9 cellular contexts compared by ENCODE assay signal in the genomic region with DNA sequence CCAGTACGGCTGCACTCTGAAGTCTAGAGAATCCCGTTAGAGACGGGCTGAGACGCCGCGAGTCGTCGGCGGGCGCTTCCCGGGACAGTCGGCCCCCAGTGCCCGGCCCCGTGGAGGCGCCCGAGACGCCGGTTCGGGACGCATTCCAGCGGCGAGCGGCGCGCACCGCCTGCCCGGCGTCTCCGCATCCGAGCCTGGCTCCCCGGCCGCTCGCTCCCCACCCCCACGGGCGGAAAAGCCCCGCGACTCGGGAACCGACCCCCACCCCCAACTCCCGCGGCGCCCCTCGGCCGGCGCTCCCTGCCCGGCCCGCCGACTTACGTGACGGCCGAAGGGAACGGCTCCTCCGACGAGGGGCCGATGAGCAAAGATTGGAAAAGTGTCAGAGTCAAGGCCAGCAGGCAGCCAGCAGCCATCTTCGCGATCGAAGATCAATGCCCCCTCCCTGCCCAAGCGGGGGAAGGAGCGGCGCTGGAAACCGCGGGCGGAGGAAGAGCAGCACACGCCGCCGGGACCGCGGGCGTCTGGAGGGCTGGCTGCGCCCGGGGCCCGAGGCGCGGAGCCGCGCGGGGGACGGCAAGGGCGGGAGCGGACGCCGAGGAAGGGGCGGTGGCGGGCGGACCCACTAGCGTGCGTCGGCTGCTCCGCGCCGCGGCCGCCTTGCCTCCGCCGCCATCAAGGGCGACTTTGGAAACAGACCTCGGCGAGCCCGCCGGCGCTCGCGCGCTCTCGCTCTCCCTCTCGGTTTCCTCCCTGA. TPM values are rescaled to one million over a fixed set of nuclear protein-coding genes. Genes with fewer than 3 reads are reported as not detected.
DNase-seq lines count a peak whose midpoint lies in the region; ATAC-seq and TF ChIP-seq lines count a peak whose summit lies in the region.
"Had no signal": no experiment of that assay in that cellular context is flagged by ENCODE, and none has a peak within 500 bp of the region (broad histone marks: within the 10 kb centered on the region; RNA-seq: fewer than 3 reads in every experiment).

A gene (minus strand): TSS at position 734 of the 757 bp plus-strand sequence.

- H3K27me3 Mint-ChIP-seq in activated T-helper 2 cell treated with anti-CD3 and anti-CD28 coated beads, Interferon-gamma antibody, Interleukin-2, Interleukin-4, amounts not matched to agents 10 μg/mL and 5 μg/mL and 100 μg/mL, durations not matched to agents 14 hours and 24 hours and 36 hours (ENCODE audit: low read depth): peaks cover 38% of the 10 kb centered on the region

- peaks cover 10% of the 10 kb centered on the region; the same call in 1 of the 2 replicates for H3K27me3 ChIP-seq in HUES48 (ENCODE audit: control insufficient read depth, insufficient read depth, low read length)

- peaks cover 2% of the 10 kb centered on the region for H3K4me1 Mint-ChIP-seq in activated T-helper 2 cell treated with anti-CD3 and anti-CD28 coated beads, Interferon-gamma antibody, Interleukin-2, Interleukin-4, amounts not matched to agents 10 μg/mL and 5 μg/mL and 100 μg/mL, durations not matched to agents 14 hours and 24 hours and 36 hours (ENCODE audit: low read depth)

- intact Hi-C loops in activated T-helper 2 cell treated with anti-CD3 and anti-CD28 coated beads, Interferon-gamma antibody, Interleukin-2, Interleukin-4, amounts not matched to agents 10 μg/mL and 5 μg/mL and 100 μg/mL, durations not matched to agents 14 hours and 24 hours and 36 hours (cut with micrococcal nuclease): no loop called here
- intact Hi-C loops in head of caudate nucleus (cut with DNase I): loop anchor here (10.0 kb wide), 1 partner anchor 198 kb away; no protein-coding TSS in a partner anchor

- no peaks in the 10 kb centered on the region for H3K36me3 ChIP-seq in HUES48 (ENCODE audit: control insufficient read depth, insufficient read depth, low read length)

- peak within 1 kb of the TSS; percentile 82 for H3K4me3 ChIP-seq in HUES48 (ENCODE audit: low read depth, low read length)

- H3K36me3 Mint-ChIP-seq in activated T-helper 2 cell treated with anti-CD3 and anti-CD28 coated beads, Interferon-gamma antibody, Interleukin-2, Interleukin-4, amounts not matched to agents 10 μg/mL and 5 μg/mL and 100 μg/mL, durations not matched to agents 14 hours and 24 hours and 36 hours (ENCODE audit: low read depth): no peaks in the 10 kb centered on the region

- no peak within 1 kb of the TSS for H3K27ac Mint-ChIP-seq in activated T-helper 2 cell treated with anti-CD3 and anti-CD28 coated beads, Interferon-gamma antibody, Interleukin-2, Interleukin-4, amounts not matched to agents 10 μg/mL and 5 μg/mL and 100 μg/mL, durations not matched to agents 14 hours and 24 hours and 36 hours

- H3K9me3 ChIP-seq in HUES48 (ENCODE audit: control insufficient read depth, insufficient read depth, low read length): no peaks in the 10 kb centered on the region

- H3K9me3 Mint-ChIP-seq in activated T-helper 2 cell treated with anti-CD3 and anti-CD28 coated beads, Interferon-gamma antibody, Interleukin-2, Interleukin-4, amounts not matched to agents 10 μg/mL and 5 μg/mL and 100 μg/mL, durations not matched to agents 14 hours and 24 hours and 36 hours: no peaks in the 10 kb centered on the region

- ATAC-seq in omental fat pad (ENCODE audit: low FRiP score) (peak; percentile 63), HG02763 (IDR thresholded peaks at IDR 0.05; ENCODE audit: unreplicated experiment) (no peak)

- peaks cover 49% of the 10 kb centered on the region for H3K4me1 ChIP-seq in HUES48 (ENCODE audit: control insufficient read depth, insufficient read depth, low read length)

- DNase-seq in NCI-H187 (lab: John Stamatoyannopoulos, UW) (peak; percentile 44 to 57), NCI-H187 treated with DMSO at 0.1 percent for 48 hours (lab: John Stamatoyannopoulos, UW) (no peak), head of caudate nucleus (peak in 40 of 42 donors; percentile 11 to 78 (median 57)), omental fat pad (ENCODE audit: low spot score) (no peak), NCI-H69 (lab: John Stamatoyannopoulos, UW) (no peak)
- no peak for DNase-seq in activated T-helper 2 cell treated with anti-CD3 and anti-CD28 coated beads, Interferon-gamma antibody, Interleukin-2, Interleukin-4, amounts not matched to agents 10 μg/mL and 5 μg/mL and 100 μg/mL, durations not matched to agents 14 hours and 24 hours and 36 hours (ENCODE audit: low spot score)
- DNase-seq: DND-41 had no signal

- TF ChIP-seq CTCF in omental fat pad (IDR thresholded peaks at IDR 0.05): no peak

- H3K9ac ChIP-seq in HUES48 (ENCODE audit: low read depth, low read length): peak within 1 kb of the TSS; percentile 85

- H3K4me3 Mint-ChIP-seq in activated T-helper 2 cell treated with anti-CD3 and anti-CD28 coated beads, Interferon-gamma antibody, Interleukin-2, Interleukin-4, amounts not matched to agents 10 μg/mL and 5 μg/mL and 100 μg/mL, durations not matched to agents 14 hours and 24 hours and 36 hours (ENCODE audit: low read depth): peak within 1 kb of the TSS; percentile 30

- H3K27ac ChIP-seq in HUES48 (ENCODE audit: low read depth, low read length): peak within 1 kb of the TSS; percentile 89

RNA-seq across cellular contexts. Expression of the gene that starts here (rescaled TPM):
- not detected in 2 replicates for total RNA-seq in activated T-helper 2 cell treated with anti-CD3 and anti-CD28 coated beads, Interferon-gamma antibody, Interleukin-2, Interleukin-4, amounts not matched to agents 10 μg/mL and 5 μg/mL and 100 μg/mL, durations not matched to agents 14 hours and 24 hours and 36 hours
- 10 to 100 TPM; 20.5 to 39.8 (median 29.3) TPM for total RNA-seq in omental fat pad

Comparison
In these comparisons a context has a peak if more than half of its experiments do, and no peak if none do; other contexts are left out.
1. RNA of the gene that starts here (total RNA-seq): 20.5 to 39.8 TPM in omental fat pad; not detected in activated T-helper 2 cell treated with anti-CD3 and anti-CD28 coated beads, Interferon-gamma antibody, Interleukin-2, Interleukin-4, amounts not matched to agents 10 μg/mL and 5 μg/mL and 100 μg/mL, durations not matched to agents 14 hours and 24 hours and 36 hours; every median in the first group is over 10 times any median in the second.
2. DNase-seq: peak in NCI-H187 (2 of 2) and head of caudate nucleus (40 of 42); none in NCI-H187 treated with DMSO at 0.1 percent for 48 hours (single experiment), activated T-helper 2 cell treated with anti-CD3 and anti-CD28 coated beads, Interferon-gamma antibody, Interleukin-2, Interleukin-4, amounts not matched to agents 10 μg/mL and 5 μg/mL and 100 μg/mL, durations not matched to agents 14 hours and 24 hours and 36 hours (single experiment), omental fat pad (single experiment) and NCI-H69 (single experiment).